1 cellular context compared by ENCODE assay signal in genomic region chr6:157392927-157393666, GRCh38.
TF ChIP-seq lines count a peak whose summit lies in the region.

No MANE protein-coding gene starts in this region.

TF ChIP-seq in K562, 482 proteins besides CTCF, POLR2A, EP300 and RAD21 (continued from another document and continues in another):
- TF ChIP-seq RBM22 (IDR thresholded peaks at IDR 0.05; ENCODE audit: low read depth, low read length, poor library complexity, severe bottlenecking), result no peak
- no peak for TF ChIP-seq TBP (optimal IDR thresholded peaks at IDR 0.05; ENCODE audit: low read depth, low read length)
- no peak for TF ChIP-seq HLTF (IDR thresholded peaks at IDR 0.05)
- TF ChIP-seq FOXP4 (CRISPR knock-in tag; IDR thresholded peaks at IDR 0.05; ENCODE audit: borderline replicate concordance), result no peak
- TF ChIP-seq SRSF3 (IDR thresholded peaks at IDR 0.05; ENCODE audit: insufficient read depth, low read length), result no peak
- no peak for TF ChIP-seq GABPB1 (CRISPR knock-in tag; IDR thresholded peaks at IDR 0.05)
- TF ChIP-seq HOMEZ (CRISPR knock-in tag; IDR thresholded peaks at IDR 0.05), result no peak
- TF ChIP-seq YBX1 (IDR thresholded peaks at IDR 0.05), result no peak
- TF ChIP-seq GATA2 (CRISPR knock-in tag; IDR thresholded peaks at IDR 0.05), result peak; percentile 80
- TF ChIP-seq FOS (IDR thresholded peaks at IDR 0.05; ENCODE audit: extremely low read depth, insufficient read length), result no peak
- TF ChIP-seq ZNF174 (CRISPR knock-in tag; IDR thresholded peaks at IDR 0.05), result no peak
- TF ChIP-seq NCOA1 (IDR thresholded peaks at IDR 0.05; ENCODE audit: low read depth), result peak; percentile 47
- peak; percentile 85 for TF ChIP-seq FOXM1 (IDR thresholded peaks at IDR 0.05; ENCODE audit: low read depth)
- TF ChIP-seq FOXM1 (CRISPR knock-in tag; IDR thresholded peaks at IDR 0.05; ENCODE audit: low read depth), result no peak
- peak; percentile 83 for TF ChIP-seq TCF3 (CRISPR knock-in tag; IDR thresholded peaks at IDR 0.05)
- no peak for TF ChIP-seq RBM14 (IDR thresholded peaks at IDR 0.05; ENCODE audit: borderline replicate concordance, insufficient read depth, low read depth, low read length)
- TF ChIP-seq CEBPG (CRISPR knock-in tag; IDR thresholded peaks at IDR 0.05), result no peak
- TF ChIP-seq CEBPG (tag; conservative IDR thresholded peaks at IDR 0.05 in 1 of 2, IDR thresholded peaks at IDR 0.05 in 1 of 2), result no peak
- TF ChIP-seq ZC3H8 (IDR thresholded peaks at IDR 0.05), result no peak
- no peak for TF ChIP-seq NRF1 (conservative IDR thresholded peaks at IDR 0.05 in 1 of 2, IDR thresholded peaks at IDR 0.05 in 1 of 2)
- no peak for TF ChIP-seq ZNF184 (CRISPR knock-in tag; IDR thresholded peaks at IDR 0.05)
- 0 out of 2 replicates have a peak, but pooled peaks have one; percentile 15 for TF ChIP-seq ZNF41 (CRISPR knock-in tag; conservative IDR thresholded peaks at IDR 0.05)
- no peak for TF ChIP-seq RHOXF2B (CRISPR knock-in tag; conservative IDR thresholded peaks at IDR 0.05)
- no peak for TF ChIP-seq ZNF551 (CRISPR knock-in tag; IDR thresholded peaks at IDR 0.05)
- peak; percentile 63 for TF ChIP-seq ZFX (CRISPR knock-in tag; IDR thresholded peaks at IDR 0.05)
- TF ChIP-seq XRCC5 (IDR thresholded peaks at IDR 0.05; ENCODE audit: low read depth, low read length), result no peak
- TF ChIP-seq MCM7 (IDR thresholded peaks at IDR 0.05), result no peak
- TF ChIP-seq DLX4 (CRISPR knock-in tag; IDR thresholded peaks at IDR 0.05), result no peak
- TF ChIP-seq ZNF583 (CRISPR knock-in tag; IDR thresholded peaks at IDR 0.05), result no peak
- no peak; the same call in 1 of the 2 replicates for TF ChIP-seq ZNF239 (CRISPR knock-in tag; IDR thresholded peaks at IDR 0.05)
- no peak for TF ChIP-seq RB1 (IDR thresholded peaks at IDR 0.05; ENCODE audit: low read depth)
- no peak for TF ChIP-seq EGR1 (conservative IDR thresholded peaks at IDR 0.05)
- no peak for TF ChIP-seq KLF13 (tag; IDR thresholded peaks at IDR 0.05; ENCODE audit: borderline replicate concordance, low read depth)
- no peak for TF ChIP-seq NUFIP1 (IDR thresholded peaks at IDR 0.05; ENCODE audit: partially characterized antibody)
- no peak for TF ChIP-seq RFX5 (IDR thresholded peaks at IDR 0.05; ENCODE audit: low read depth, low read length)
- no peak for TF ChIP-seq NKRF (IDR thresholded peaks at IDR 0.05; ENCODE audit: borderline replicate concordance)
- TF ChIP-seq NR3C1 (CRISPR knock-in tag; IDR thresholded peaks at IDR 0.05), result no peak
- TF ChIP-seq ZNF449 (CRISPR knock-in tag; IDR thresholded peaks at IDR 0.05), result no peak
- TF ChIP-seq ZNF780A (CRISPR knock-in tag; IDR thresholded peaks at IDR 0.05), result no peak
- no peak for TF ChIP-seq PCBP1 (IDR thresholded peaks at IDR 0.05; ENCODE audit: low read depth, low read length, poor library complexity, severe bottlenecking)
- no peak for TF ChIP-seq POLR2AphosphoS2 (IDR thresholded peaks at IDR 0.05; ENCODE audit: low read length)
- TF ChIP-seq PRDM10 (IDR thresholded peaks at IDR 0.05; ENCODE audit: partially characterized antibody), result no peak
- no peak for TF ChIP-seq POLR2B (IDR thresholded peaks at IDR 0.05; ENCODE audit: low read depth, partially characterized antibody)
- peak; percentile 86 for TF ChIP-seq MYNN (IDR thresholded peaks at IDR 0.05)
- no peak for TF ChIP-seq MYNN (CRISPR knock-in tag; IDR thresholded peaks at IDR 0.05)
- peak; percentile 28; the same call in 1 of the 2 replicates for TF ChIP-seq CREB1 (IDR thresholded peaks at IDR 0.05)
- no peak for TF ChIP-seq CREB1 (CRISPR knock-in tag; IDR thresholded peaks at IDR 0.05)
- TF ChIP-seq EP400 (IDR thresholded peaks at IDR 0.05), result peak; percentile 62
- peak; percentile 47 for TF ChIP-seq EHMT2 (IDR thresholded peaks at IDR 0.05)
- no peak for TF ChIP-seq ARID2 (IDR thresholded peaks at IDR 0.05)
- TF ChIP-seq SREBF2 (CRISPR knock-in tag; IDR thresholded peaks at IDR 0.05), result no peak
- no peak for TF ChIP-seq FIP1L1 (IDR thresholded peaks at IDR 0.05; ENCODE audit: low read depth, low read length, poor library complexity, severe bottlenecking)
- TF ChIP-seq ZBTB34 (CRISPR knock-in tag; IDR thresholded peaks at IDR 0.05), result no peak
- TF ChIP-seq FUS (optimal IDR thresholded peaks at IDR 0.05; ENCODE audit: low read depth, low read length), result no peak
- peak; percentile 96 for TF ChIP-seq HES1 (IDR thresholded peaks at IDR 0.05; ENCODE audit: low read depth)
- TF ChIP-seq GTF3C2 (IDR thresholded peaks at IDR 0.05; ENCODE audit: borderline replicate concordance, extremely low read depth, insufficient read length), result no peak
- TF ChIP-seq CHD2 (IDR thresholded peaks at IDR 0.05; ENCODE audit: low read depth, low read length), result no peak
- peak; percentile 69; the same call in 1 of the 2 replicates for TF ChIP-seq SNIP1 (IDR thresholded peaks at IDR 0.05; ENCODE audit: low read depth)
